In genomic region chr3:149715247-149715646, GRCh38 we compare ENCODE assay signal across 26 cellular contexts.
"Had no signal": no experiment of that assay in that cellular context is flagged by ENCODE, and none has a peak within 500 bp of the region (broad histone marks: within the 10 kb centered on the region; RNA-seq: fewer than 3 reads in every experiment).

No MANE protein-coding gene starts in this region.

- H3K27me3 ChIP-seq: ascending aorta had no signal

- H3K27ac ChIP-seq: ascending aorta, VCaP had no signal

- H3K36me3 ChIP-seq: ascending aorta had no signal

- ATAC-seq: activated CD8-positive, alpha-beta memory T cell treated with anti-CD3 and anti-CD28 coated beads, Interleukin-2, amount 10 ng/mL, durations not matched to agents 7 days and 5 days; activated CD8-positive, alpha-beta T cell treated with anti-CD3 and anti-CD28 coated beads, Interleukin-2, amount 10 ng/mL, durations not matched to agents 7 days and 5 days; activated naive CD8-positive, alpha-beta T cell treated with anti-CD3 and anti-CD28 coated beads, Interleukin-2, amount 50 U/mL, for 24 hours had no signal

- H3K9me3 ChIP-seq: ascending aorta had no signal

- DNase-seq: activated B cell treated with CpG ODN at 0.5 μM for 24 hours; activated CD4-positive, alpha-beta memory T cell treated with anti-CD3 and anti-CD28 coated beads, Interleukin-2, amount 10 ng/mL, durations not matched to agents 7 days and 5 days; activated CD4-positive, alpha-beta T cell treated with anti-CD3 and anti-CD28 coated beads for 4 hours; activated CD4-positive, alpha-beta T cell treated with anti-CD3 and anti-CD28 coated beads, Interleukin-2, amount 10 ng/mL, durations not matched to agents 7 days and 5 days; activated CD4-positive, alpha-beta T cell treated with anti-CD3 and anti-CD28 coated beads, Interleukin-2, amount 50 U/mL, for 4 hours; activated CD4-positive, CD25-positive, alpha-beta regulatory T cell treated with anti-CD3 and anti-CD28 coated beads, Interleukin-2, amount 50 U/mL, for 72 hours; activated CD8-positive, alpha-beta memory T cell treated with anti-CD3 and anti-CD28 coated beads for 24 hours; activated CD8-positive, alpha-beta memory T cell treated with anti-CD3 and anti-CD28 coated beads, Interleukin-2, amount 10 ng/mL, durations not matched to agents 7 days and 5 days; activated CD8-positive, alpha-beta memory T cell treated with anti-CD3 and anti-CD28 coated beads, Interleukin-2, amount 50 U/mL, for 48 hours; activated CD8-positive, alpha-beta T cell treated with anti-CD3 and anti-CD28 coated beads, Interleukin-2, amount 10 ng/mL, durations not matched to agents 7 days and 5 days; activated effector memory CD4-positive, alpha-beta T cell treated with Interleukin-2 at 50 U/mL for 16 hours; activated gamma-delta T cell; activated naive CD4-positive, alpha-beta T cell treated with anti-CD3 and anti-CD28 coated beads, Interleukin-2, amount 10 ng/mL, durations not matched to agents 7 days and 5 days; activated naive CD4-positive, alpha-beta T cell treated with Interleukin-2 at 50 U/mL for 16 hours; activated naive CD8-positive, alpha-beta T cell treated with anti-CD3 and anti-CD28 coated beads, Interleukin-2, amount 10 ng/mL, durations not matched to agents 7 days and 5 days; activated naive CD8-positive, alpha-beta T cell treated with anti-CD3 and anti-CD28 coated beads, Interleukin-2, amount 50 U/mL, for 24 hours; activated T-cell treated with anti-CD3 and anti-CD28 coated beads, Interleukin-2, amount 50 U/mL, for 24 hours; activated T-cell treated with anti-CD3 and anti-CD28 coated beads, Interleukin-2, amount 50 U/mL, for 48 hours; amygdala; anterior cingulate cortex; central memory CD4-positive, alpha-beta T cell; T-helper 1 cell; T-helper 2 cell; T-helper 9 cell had no signal

- H3K4me3 ChIP-seq: ascending aorta had no signal
